ENCODE assay signal across 30 cellular contexts in genomic region chr2:12742891-12743290, GRCh38.
"Had no signal": no experiment of that assay in that cellular context is flagged by ENCODE, and none has a peak within 500 bp of the region (broad histone marks: within the 10 kb centered on the region; RNA-seq: fewer than 3 reads in every experiment).

No MANE protein-coding gene starts in this region.

- H3K4me1 Mint-ChIP-seq: nephron had no signal

- H3K4me3 Mint-ChIP-seq: activated CD8-positive, alpha-beta memory T cell treated with anti-CD3 and anti-CD28 coated beads, Interleukin-2, amount 10 ng/mL, durations not matched to agents 7 days and 5 days; activated CD8-positive, alpha-beta T cell treated with anti-CD3 and anti-CD28 coated beads, Interleukin-2, amount 10 ng/mL, durations not matched to agents 7 days and 5 days; activated naive CD8-positive, alpha-beta T cell; nephron; stimulated activated naive B cell treated with anti-CD40 and anti-IgM and Interleukin-4, amounts not matched to agents 10 μg/mL and 1 μg/mL and 100 μg/mL, for 72 hours had no signal

- H3K4me3 ChIP-seq: body of pancreas, coronary artery, dorsolateral prefrontal cortex, heart left ventricle, smooth muscle cell, suprapubic skin, tibial nerve had no signal

- H3K4me1 ChIP-seq: body of pancreas, suprapubic skin had no signal

- H3K9me3 ChIP-seq: body of pancreas, neutrophil, suprapubic skin had no signal

- H3K27ac ChIP-seq: body of pancreas, coronary artery, neutrophil, suprapubic skin had no signal

- H3K9me3 Mint-ChIP-seq: activated T-helper 2 cell treated with anti-CD3 and anti-CD28 coated beads, Interferon-gamma antibody, Interleukin-2, Interleukin-4, amounts not matched to agents 10 μg/mL and 5 μg/mL and 100 μg/mL, durations not matched to agents 14 hours and 24 hours and 36 hours; immature natural killer cell; stimulated activated naive B cell treated with anti-CD40 and anti-IgM and Interleukin-4, amounts not matched to agents 10 μg/mL and 1 μg/mL and 100 μg/mL, for 72 hours had no signal

- H3K27me3 ChIP-seq: body of pancreas, dorsolateral prefrontal cortex, heart left ventricle, neutrophil, suprapubic skin, tibial nerve had no signal

- DNase-seq: activated CD4-positive, alpha-beta T cell treated with anti-CD3 and anti-CD28 coated beads, Interleukin-2, amount 50 U/mL, for 1 hour; activated CD4-positive, CD25-positive, alpha-beta regulatory T cell treated with anti-CD3 and anti-CD28 coated beads, Interleukin-2, amount 50 U/mL, for 72 hours; activated CD8-positive, alpha-beta memory T cell treated with anti-CD3 and anti-CD28 coated beads, Interleukin-2, amount 10 ng/mL, durations not matched to agents 7 days and 5 days; activated CD8-positive, alpha-beta T cell treated with anti-CD3 and anti-CD28 coated beads, Interleukin-2, amount 10 ng/mL, durations not matched to agents 7 days and 5 days; activated naive CD4-positive, alpha-beta T cell; activated T-cell treated with anti-CD3 and anti-CD28 coated beads, Interleukin-2, amount 50 U/mL, for 48 hours; aorta; body of pancreas; cerebellar nuclear complex; dorsolateral prefrontal cortex; effector memory CD4-positive, alpha-beta T cell; heart left ventricle; hypothalamus; immature natural killer cell; retina; stimulated activated CD4-positive, alpha-beta T cell treated with anti-CD3 and anti-CD28 coated beads, Interleukin-1b, Interleukin-23, amount 100 ng/mL, for 48 hours; stimulated activated CD4-positive, alpha-beta T cell treated with anti-CD3 and anti-CD28 coated beads, Interleukin-4, amount 100 ng/mL, for 4 hours; stimulated activated CD8-positive, alpha-beta memory T cell treated with anti-CD3 and anti-CD28 coated beads, Interleukin-4, amount 100 ng/mL, for 48 hours; stimulated activated naive B cell treated with anti-CD40 and anti-IgM and Interleukin-4, amounts not matched to agents 10 μg/mL and 1 μg/mL and 100 μg/mL, for 72 hours; T-helper 2 cell had no signal

- H3K27ac Mint-ChIP-seq: activated CD8-positive, alpha-beta memory T cell treated with anti-CD3 and anti-CD28 coated beads, Interleukin-2, amount 10 ng/mL, durations not matched to agents 7 days and 5 days; activated CD8-positive, alpha-beta T cell treated with anti-CD3 and anti-CD28 coated beads, Interleukin-2, amount 10 ng/mL, durations not matched to agents 7 days and 5 days; activated naive CD8-positive, alpha-beta T cell; activated T-helper 2 cell treated with anti-CD3 and anti-CD28 coated beads, Interferon-gamma antibody, Interleukin-2, Interleukin-4, amounts not matched to agents 10 μg/mL and 5 μg/mL and 100 μg/mL, durations not matched to agents 14 hours and 24 hours and 36 hours; progenitor cell of endocrine pancreas had no signal

- H3K4me2 ChIP-seq: smooth muscle cell had no signal

- FAIRE-seq: endothelial cell of umbilical vein had no signal

- H3K27me3 Mint-ChIP-seq: activated CD8-positive, alpha-beta memory T cell treated with anti-CD3 and anti-CD28 coated beads, Interleukin-2, amount 10 ng/mL, durations not matched to agents 7 days and 5 days; activated naive CD8-positive, alpha-beta T cell; progenitor cell of endocrine pancreas; stimulated activated naive B cell treated with anti-CD40 and anti-IgM and Interleukin-4, amounts not matched to agents 10 μg/mL and 1 μg/mL and 100 μg/mL, for 72 hours had no signal

- ATAC-seq: activated CD8-positive, alpha-beta memory T cell treated with anti-CD3 and anti-CD28 coated beads, Interleukin-2, amount 10 ng/mL, durations not matched to agents 7 days and 5 days; activated CD8-positive, alpha-beta T cell treated with anti-CD3 and anti-CD28 coated beads, Interleukin-2, amount 10 ng/mL, durations not matched to agents 7 days and 5 days; body of pancreas; heart left ventricle; stimulated activated naive B cell treated with anti-CD40 and anti-IgM and Interleukin-4, amounts not matched to agents 10 μg/mL and 1 μg/mL and 100 μg/mL, for 72 hours had no signal

- H3K36me3 ChIP-seq: neutrophil had no signal
